In the genomic region with DNA sequence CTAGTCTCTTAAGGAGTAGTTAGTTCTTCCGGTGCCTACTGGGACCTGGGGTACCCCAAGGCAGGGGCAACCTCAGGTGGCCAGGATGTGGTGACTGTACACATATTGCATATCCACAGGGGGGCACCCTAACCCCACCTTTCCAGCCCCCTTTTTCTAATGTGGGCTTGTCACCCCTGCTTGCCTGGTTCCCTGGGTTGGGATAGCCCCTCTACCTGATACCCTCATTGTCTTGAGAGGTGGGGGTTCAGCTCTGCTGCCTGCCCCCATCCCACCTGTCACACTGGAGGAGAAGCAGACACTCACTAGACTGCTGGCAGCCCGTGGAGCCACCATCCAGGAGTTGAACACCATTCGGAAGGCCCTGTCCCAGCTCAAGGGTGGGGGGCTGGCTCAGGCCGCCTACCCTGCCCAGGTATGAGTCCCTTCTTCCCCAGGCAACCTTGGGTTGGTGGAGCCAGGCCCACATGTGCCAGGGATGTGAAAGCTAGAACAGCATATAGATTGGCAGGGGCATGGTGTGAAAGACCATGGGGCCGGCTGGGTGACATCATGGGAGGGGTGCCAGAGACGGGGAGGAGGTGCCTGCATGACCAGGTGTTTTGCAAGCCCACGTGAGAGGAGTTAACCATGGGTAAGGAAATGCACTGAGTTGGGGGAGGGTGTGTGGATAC, we compare ENCODE assay signal across 8 cellular contexts. TPM values are rescaled to one million over a fixed set of nuclear protein-coding genes. Genes with fewer than 3 reads are reported as not detected.
DNase-seq lines count a peak whose midpoint lies in the region; ATAC-seq and TF ChIP-seq lines count a peak whose summit lies in the region.

No MANE protein-coding gene starts in this region.

- TF ChIP-seq POLR2A in Peyer's patch (IDR thresholded peaks at IDR 0.05): no peak
- no peak for TF ChIP-seq POLR2A in breast epithelium (IDR thresholded peaks at IDR 0.05)

- DNase-seq in NCI-H82 (lab: John Stamatoyannopoulos, UW): peak; percentile 61
- no peak for DNase-seq in NCI-H82 treated with DMSO at 0.1 percent for 48 hours (lab: John Stamatoyannopoulos, UW; ENCODE audit: unreplicated experiment)
- peak; percentile 35 to 68 (median 65) for DNase-seq in Peyer's patch
- DNase-seq in breast epithelium (ENCODE audit: low spot score in 2 of 2): no peak
- DNase-seq in osteocyte (ENCODE audit: extremely low spot score, unreplicated experiment): no peak
- DNase-seq in T1000 (lab: John Stamatoyannopoulos, UW): no peak
- DNase-seq in left colon: no peak

- ATAC-seq in HG02759 (IDR thresholded peaks at IDR 0.05; ENCODE audit: unreplicated experiment) (no peak), left colon (no peak)

- no peaks in the 10 kb centered on the region for H3K9me3 Mint-ChIP-seq in osteocyte (ENCODE audit: unreplicated experiment)

- H3K27ac Mint-ChIP-seq in osteocyte (ENCODE audit: unreplicated experiment): no peak overlapping the region

- TF ChIP-seq CTCF in Peyer's patch (IDR thresholded peaks at IDR 0.05) (peak; percentile 41 to 73 (median 58)), breast epithelium (IDR thresholded peaks at IDR 0.05) (peak in 2 of 3 donors; percentile 11 to 14), osteocyte (IDR thresholded peaks at IDR 0.05) (peak; percentile 60)

- H3K4me3 ChIP-seq in Peyer's patch: peak overlapping the region in 2 of 4 donors; percentile 61 to 64
- H3K4me3 ChIP-seq in breast epithelium: no peak overlapping the region

- H3K27me3 ChIP-seq in Peyer's patch: no peaks in the 10 kb centered on the region
- H3K27me3 ChIP-seq in breast epithelium: no peaks in the 10 kb centered on the region

- H3K4me1 ChIP-seq in Peyer's patch: peaks cover 2 to 37% (median 3%) of the 10 kb centered on the region in 4 donors
- H3K4me1 ChIP-seq in breast epithelium: peaks cover 0 to 5% of the 10 kb centered on the region in 2 donors

- H3K36me3 ChIP-seq in Peyer's patch (peaks cover 0 to 27% (median 0%) of the 10 kb centered on the region in 3 donors), breast epithelium (no peaks in the 10 kb centered on the region)

- peaks cover 5% of the 10 kb centered on the region for H3K36me3 Mint-ChIP-seq in osteocyte (ENCODE audit: unreplicated experiment)

- H3K4me3 Mint-ChIP-seq in osteocyte (ENCODE audit: unreplicated experiment): no peak overlapping the region

- intact Hi-C loops in breast epithelium (cut with DNase I; ENCODE audit: low total_unique reads): no loop called here
- intact Hi-C loops in left colon (cut with DNase I, micrococcal nuclease): no loop called here

- H3K27ac ChIP-seq in Peyer's patch: peak overlapping the region in 1 of 4 donors; percentile 95
- no peak overlapping the region for H3K27ac ChIP-seq in breast epithelium

- H3K9me3 ChIP-seq in Peyer's patch (no peaks in the 10 kb centered on the region), breast epithelium (no peaks in the 10 kb centered on the region)

- peaks cover 14% of the 10 kb centered on the region for H3K4me1 Mint-ChIP-seq in osteocyte (ENCODE audit: unreplicated experiment)

- no peaks in the 10 kb centered on the region for H3K27me3 Mint-ChIP-seq in osteocyte (ENCODE audit: unreplicated experiment)

RNA-seq across cellular contexts. Expression of a gene that starts 4.0 kb away (rescaled TPM):
- total RNA-seq in Peyer's patch (100 to 1,000 TPM in 3 of 4 donors, 10 to 100 TPM in 1; 89.1 to 274 (median 224) TPM), breast epithelium (10 to 100 TPM in 1 of 3 donors, 1 to 10 TPM in 2; 7.3 to 17.8 (median 9.5) TPM), osteocyte (11.0 and 11.9 TPM in 2 replicates), left colon (10 to 100 TPM; 51.6 to 57.0 TPM)

RNA-seq across cellular contexts. Expression of a gene that starts 13.2 kb away (rescaled TPM):
- total RNA-seq in Peyer's patch (10 to 100 TPM; 29.7 to 44.0 (median 38.3) TPM), breast epithelium (10 to 100 TPM; 49.6 to 53.1 (median 52.1) TPM), osteocyte (76.7 and 82.1 TPM in 2 replicates), left colon (10 to 100 TPM; 57.1 to 60.9 TPM)

RNA-seq across cellular contexts. Expression of a gene that starts 24.5 kb away (rescaled TPM):
- total RNA-seq in Peyer's patch (100 to 1,000 TPM in 1 of 4 donors, 10 to 100 TPM in 3; 19.3 to 103 (median 64.2) TPM), breast epithelium (10 to 100 TPM in 2 of 3 donors, 1 to 10 TPM in 1; 7.5 to 11.5 (median 10.8) TPM), osteocyte (9.4 and 9.7 TPM in 2 replicates), left colon (10 to 100 TPM; 12.8 to 14.1 TPM)

RNA-seq across cellular contexts. Expression of a gene that starts 46.1 kb away (rescaled TPM):
- total RNA-seq in Peyer's patch: 10 to 100 TPM in 1 of 4 donors, 1 to 10 TPM in 3; 4.0 to 32.2 (median 6.7) TPM
- 10 to 100 TPM; 15.4 to 31.2 (median 20.2) TPM for total RNA-seq in breast epithelium
- 16.4 and 16.9 TPM in 2 replicates for total RNA-seq in osteocyte
- 1 to 10 TPM; 2.9 to 9.3 TPM for total RNA-seq in left colon

RNA-seq across cellular contexts. Expression of a gene that starts 52.7 kb away (rescaled TPM):
- 10 to 100 TPM; 46.2 to 68.8 (median 59.3) TPM for total RNA-seq in Peyer's patch
- total RNA-seq in breast epithelium: 10 to 100 TPM; 52.7 to 84.5 (median 65.2) TPM
- 55.8 and 58.6 TPM in 2 replicates for total RNA-seq in osteocyte
- total RNA-seq in left colon: 10 to 100 TPM; 37.8 to 53.9 TPM

Comparison
In these comparisons a context has a peak if more than half of its experiments do, and no peak if none do; other contexts are left out.
1. DNase-seq: peak in NCI-H82 (single experiment) and Peyer's patch (3 of 3); none in NCI-H82 treated with DMSO at 0.1 percent for 48 hours (single experiment), breast epithelium (0 of 2), osteocyte (single experiment), T1000 (single experiment) and left colon (0 of 2).
2. Peak in every context shown above with its lines, with median percentiles within 50 percentile points of each other: CTCF ChIP-seq.